31 cellular contexts compared by ENCODE assay signal in the genomic region with DNA sequence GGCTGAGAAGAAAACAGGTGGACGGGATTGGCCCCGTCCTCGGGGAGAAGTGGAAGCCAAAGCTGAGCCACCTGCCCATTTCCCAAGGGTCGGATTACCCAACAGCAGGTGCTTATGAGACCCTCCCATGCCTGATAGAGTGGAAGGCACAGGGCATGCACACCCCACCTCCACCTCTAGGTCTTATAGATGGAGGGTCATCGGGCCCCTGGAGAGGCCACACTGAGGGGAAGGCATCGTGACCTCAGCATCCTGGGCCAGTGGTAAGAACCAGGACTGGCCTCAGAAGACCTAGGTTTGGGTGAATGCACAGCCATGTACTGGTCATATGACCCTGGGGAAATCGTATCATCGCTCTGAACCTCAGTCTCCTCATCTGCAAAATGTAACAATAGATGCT.
DNase-seq lines count a peak whose midpoint lies in the region; FAIRE-seq and TF ChIP-seq lines count a peak whose summit lies in the region.
"Had no signal": no experiment of that assay in that cellular context is flagged by ENCODE, and none has a peak within 500 bp of the region (broad histone marks: within the 10 kb centered on the region; RNA-seq: fewer than 3 reads in every experiment).

No MANE protein-coding gene starts in this region.

- peaks cover 5% of the 10 kb centered on the region for H3K36me3 Mint-ChIP-seq in glutamatergic neuron (ENCODE audit: unreplicated experiment)
- H3K36me3 Mint-ChIP-seq: activated CD4-positive, alpha-beta memory T cell treated with anti-CD3 and anti-CD28 coated beads for 36 hours; CD8-positive, alpha-beta T cell had no signal

- H3K4me3 ChIP-seq in HUES48 (ENCODE audit: low read depth, low read length) (0 out of 2 replicates have a peak overlapping the region, but pooled peaks have one; percentile 25), spleen (no peak overlapping the region), small intestine (ENCODE audit: low read depth in 1 of 2, low read length in 2 of 2) (no peak overlapping the region)
- H3K4me3 ChIP-seq: left ventricle myocardium inferior, right lobe of liver, thyroid gland had no signal

- peaks cover 21% of the 10 kb centered on the region for H3K4me1 Mint-ChIP-seq in glutamatergic neuron (ENCODE audit: low read depth, unreplicated experiment)

- H3K9me3 ChIP-seq in HUES48 (ENCODE audit: control insufficient read depth, insufficient read depth, low read length), result no peaks in the 10 kb centered on the region
- peaks cover 0 to 14% (median 0%) of the 10 kb centered on the region in 8 donors for H3K9me3 ChIP-seq in spleen
- no peaks in the 10 kb centered on the region for H3K9me3 ChIP-seq in small intestine (ENCODE audit: control insufficient read depth, low read depth)
- H3K9me3 ChIP-seq: right lobe of liver, thyroid gland had no signal

- no peak for FAIRE-seq in small intestine (lab: Jason Lieb, UNC)
- FAIRE-seq: keratinocyte had no signal

- peaks cover 9% of the 10 kb centered on the region for H3K27me3 Mint-ChIP-seq in glutamatergic neuron (ENCODE audit: unreplicated experiment)
- H3K27me3 Mint-ChIP-seq: progenitor cell of endocrine pancreas had no signal

- no peak for TF ChIP-seq POLR2A in spleen (IDR thresholded peaks at IDR 0.05)

- intact Hi-C loops in spleen (cut with DNase I; ENCODE audit: low total_unique reads), result no loop called here

- 0 out of 2 replicates have a peak overlapping the region, but pooled peaks have one; percentile 7 for H3K9ac ChIP-seq in HUES48 (ENCODE audit: low read depth, low read length)

- peak overlapping the region; percentile 30 for H3K4me3 Mint-ChIP-seq in glutamatergic neuron (ENCODE audit: unreplicated experiment)
- H3K4me3 Mint-ChIP-seq: activated CD4-positive, alpha-beta memory T cell treated with anti-CD3 and anti-CD28 coated beads for 36 hours; activated T-helper 1 cell treated with anti-CD3 and anti-CD28 coated beads, Interleukin-12 subunit alpha, Interleukin-12 subunit beta, Interleukin-2, Interleukin-4 antibody, amounts not matched to agents 30 ng/mL and 10 ng/mL and 1 ng/mL, durations not matched to agents 14 hours and 24 hours and 36 hours; B cell; CD8-positive, alpha-beta T cell; effector memory CD8-positive, alpha-beta T cell had no signal

- 66 to 79% (median 72%) methylated on average over 8 of the region's 8 CpGs for WGBS in spleen, 5 donors
- WGBS in small intestine, 3 donors, result 71 to 84% (median 74%) methylated on average over 8 of the region's 8 CpGs

- peak overlapping the region; percentile 62 for H3K27ac Mint-ChIP-seq in glutamatergic neuron (ENCODE audit: unreplicated experiment)
- H3K27ac Mint-ChIP-seq: activated CD4-positive, alpha-beta memory T cell treated with anti-CD3 and anti-CD28 coated beads for 36 hours; activated T-helper 1 cell treated with anti-CD3 and anti-CD28 coated beads, Interleukin-12 subunit alpha, Interleukin-12 subunit beta, Interleukin-2, Interleukin-4 antibody, amounts not matched to agents 30 ng/mL and 10 ng/mL and 1 ng/mL, durations not matched to agents 14 hours and 24 hours and 36 hours; B cell; CD8-positive, alpha-beta T cell; effector memory CD8-positive, alpha-beta T cell had no signal

- peak; percentile 3 for DNase-seq in AG20443 (ENCODE audit: low spot score)
- peak; percentile 45 for DNase-seq in NCI-H69 (lab: John Stamatoyannopoulos, UW)
- DNase-seq in glutamatergic neuron, result no peak
- DNase-seq in spleen, result no peak
- no peak for DNase-seq in small intestine
- no peak for DNase-seq in glomerular visceral epithelial cell (ENCODE audit: extremely low spot score)
- no peak for DNase-seq in NCI-H2029 treated with DMSO at 0.1 percent for 48 hours (lab: John Stamatoyannopoulos, UW)
- DNase-seq: activated CD4-positive, alpha-beta memory T cell treated with anti-CD3 and anti-CD28 coated beads for 36 hours; activated CD4-positive, alpha-beta T cell treated with anti-CD3 and anti-CD28 coated beads for 1 hour; activated CD8-positive, alpha-beta memory T cell treated with anti-CD3 and anti-CD28 coated beads, Interleukin-2, amount 50 U/mL, for 4 hours; activated naive CD4-positive, alpha-beta T cell treated with Interleukin-2 at 50 U/mL for 16 hours; caudate nucleus; cortex of kidney; effector memory CD8-positive, alpha-beta T cell; erythroblast; HCEC 1CT; left ventricle myocardium inferior; MV-4-11; NCI-H1930; NCI-H446; right lobe of liver; Right ventricle myocardium superior; stimulated activated CD4-positive, alpha-beta T cell treated with anti-CD3 and anti-CD28 coated beads, Interleukin-4, amount 100 ng/mL, for 1 hour; T-helper 2 cell; thyroid gland had no signal

- H3K27me3 ChIP-seq in HUES48 (ENCODE audit: control insufficient read depth, insufficient read depth, low read length) (no peaks in the 10 kb centered on the region), spleen (replicated peaks in 1 of 7) (peaks cover 0 to 9% (median 0%) of the 10 kb centered on the region in 7 donors), small intestine (ENCODE audit: control insufficient read depth in 2 of 2, insufficient read depth in 2 of 2, low read length in 2 of 2) (no peaks in the 10 kb centered on the region)
- H3K27me3 ChIP-seq: right lobe of liver, thyroid gland had no signal

- H3K36me3 ChIP-seq in HUES48 (ENCODE audit: control insufficient read depth, insufficient read depth, low read length) (no peaks in the 10 kb centered on the region), spleen (no peaks in the 10 kb centered on the region), small intestine (ENCODE audit: control insufficient read depth in 2 of 2, insufficient read depth in 2 of 2, low read length in 2 of 2) (no peaks in the 10 kb centered on the region)
- H3K36me3 ChIP-seq: left ventricle myocardium inferior, right lobe of liver, thyroid gland had no signal

- H3K4me1 ChIP-seq in HUES48 (ENCODE audit: control insufficient read depth, insufficient read depth, low read length) (peaks cover 18% of the 10 kb centered on the region), spleen (peaks cover 0 to 6% (median 0%) of the 10 kb centered on the region in 6 donors), small intestine (ENCODE audit: control insufficient read depth in 2 of 2, insufficient read depth in 1 of 2, low read depth in 1 of 2, low read length in 1 of 2) (no peaks in the 10 kb centered on the region)
- H3K4me1 ChIP-seq: left ventricle myocardium inferior, right lobe of liver, thyroid gland had no signal

- TF ChIP-seq CTCF in glutamatergic neuron (IDR thresholded peaks at IDR 0.05; ENCODE audit: partially characterized antibody, unreplicated experiment) (no peak), spleen (IDR thresholded peaks at IDR 0.05 in 8 of 11, conservative IDR thresholded peaks at IDR 0.05 in 3 of 11) (no peak)

- peaks cover 11% of the 10 kb centered on the region for H3K9me3 Mint-ChIP-seq in glutamatergic neuron (ENCODE audit: unreplicated experiment)
- H3K9me3 Mint-ChIP-seq: activated T-helper 1 cell treated with anti-CD3 and anti-CD28 coated beads, Interleukin-12 subunit alpha, Interleukin-12 subunit beta, Interleukin-2, Interleukin-4 antibody, amounts not matched to agents 30 ng/mL and 10 ng/mL and 1 ng/mL, durations not matched to agents 14 hours and 24 hours and 36 hours; CD8-positive, alpha-beta T cell; effector memory CD8-positive, alpha-beta T cell had no signal

- H3K27ac ChIP-seq in HUES48 (ENCODE audit: low read depth, low read length) (no peak overlapping the region), spleen (no peak overlapping the region), small intestine (ENCODE audit: low read depth in 1 of 2, low read length in 1 of 2) (no peak overlapping the region)
- H3K27ac ChIP-seq: left ventricle myocardium inferior, right lobe of liver, thyroid gland had no signal

Comparison
In these comparisons a context has a peak if more than half of its experiments do, and no peak if none do; other contexts are left out.
1. DNase-seq: peak in AG20443 (single experiment) and NCI-H69 (single experiment); none in glutamatergic neuron (single experiment), spleen (single experiment), small intestine (single experiment), glomerular visceral epithelial cell (single experiment) and NCI-H2029 treated with DMSO at 0.1 percent for 48 hours (single experiment).